Comparison of ENCODE assay signal across 8 cellular contexts in the genomic region with DNA sequence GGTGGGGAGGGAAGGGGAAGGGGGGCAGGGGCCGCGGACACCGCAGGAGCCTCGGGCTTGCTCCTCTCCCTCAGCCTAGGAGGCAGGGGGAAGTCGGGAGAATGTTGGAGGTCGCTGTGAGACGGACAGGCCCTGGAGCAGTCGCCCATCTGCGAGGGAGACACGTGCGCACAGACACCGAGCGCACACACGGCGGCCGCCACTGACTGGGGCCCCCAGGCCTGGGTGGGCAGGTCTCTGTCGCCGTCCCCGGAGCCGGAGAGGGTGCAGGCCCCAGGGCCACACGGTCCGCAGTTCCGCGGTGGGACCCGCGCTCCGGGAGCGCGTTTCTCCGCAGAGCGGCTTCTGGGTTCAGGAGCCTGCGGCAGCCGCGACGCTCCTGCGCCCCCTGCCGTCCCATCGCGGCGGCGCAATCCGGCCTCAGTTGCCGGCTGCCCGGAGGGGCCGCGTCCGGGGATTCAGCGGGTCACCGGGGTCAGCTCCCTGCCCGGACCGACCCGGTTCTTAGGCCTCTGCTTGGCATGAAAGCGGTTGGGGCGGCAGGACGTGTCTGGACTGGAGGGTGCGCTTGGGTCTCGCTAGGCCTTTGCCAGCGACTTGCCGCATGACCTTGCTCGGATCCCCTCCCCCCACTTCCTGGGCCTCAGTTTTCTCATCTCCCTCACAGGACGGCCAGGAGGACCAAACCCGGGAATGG. TPM values are rescaled to one million over a fixed set of nuclear protein-coding genes. Genes with fewer than 3 reads are reported as not detected.
DNase-seq lines count a peak whose midpoint lies in the region; ATAC-seq and TF ChIP-seq lines count a peak whose summit lies in the region.

No MANE protein-coding gene starts in this region.

- no peaks in the 10 kb centered on the region for H3K9me3 Mint-ChIP-seq in activated naive CD8-positive, alpha-beta T cell treated with anti-CD3 and anti-CD28 coated beads, Interleukin-2, amount 10 ng/mL, durations not matched to agents 7 days and 5 days

- no peak overlapping the region; the same call in 1 of the 2 replicates for H3K9ac ChIP-seq in SU-DHL-6 (ENCODE audit: low read length)

- no peaks in the 10 kb centered on the region for H3K36me3 Mint-ChIP-seq in activated naive CD8-positive, alpha-beta T cell treated with anti-CD3 and anti-CD28 coated beads, Interleukin-2, amount 10 ng/mL, durations not matched to agents 7 days and 5 days

- no peaks in the 10 kb centered on the region for H4K20me1 ChIP-seq in SU-DHL-6 (ENCODE audit: low read depth, low read length)

- WGBS in heart right ventricle, 2 donors, result 1 to 2% methylated on average over 55 to 62 of the region's 62 CpGs
- 1 to 3% (median 2%) methylated on average over 36 to 62 of the region's 62 CpGs for WGBS in psoas muscle, 3 donors

- DNase-seq in Daoy (ENCODE audit: low read depth) (peak; percentile 68), HuH-7 (ENCODE audit: low spot score) (peak; percentile 87), heart right ventricle (peak; percentile 38 to 73), psoas muscle (peak; percentile 68 to 80)
- DNase-seq in activated naive CD8-positive, alpha-beta T cell treated with anti-CD3 and anti-CD28 coated beads, Interleukin-2, amount 10 ng/mL, durations not matched to agents 7 days and 5 days, result peak; percentile 88

- no peak overlapping the region for H3K27ac ChIP-seq in SU-DHL-6 (ENCODE audit: low read depth, low read length)
- H3K27ac ChIP-seq in heart right ventricle, result peak overlapping the region in 9 of 10 donors; percentile 2 to 84 (median 59)
- H3K27ac ChIP-seq in psoas muscle, result peak overlapping the region; percentile 46

- H3K4me1 Mint-ChIP-seq in activated naive CD8-positive, alpha-beta T cell treated with anti-CD3 and anti-CD28 coated beads, Interleukin-2, amount 10 ng/mL, durations not matched to agents 7 days and 5 days, result peaks cover 2% of the 10 kb centered on the region

- peak overlapping the region; percentile 39 for H3K4me3 Mint-ChIP-seq in activated naive CD8-positive, alpha-beta T cell treated with anti-CD3 and anti-CD28 coated beads, Interleukin-2, amount 10 ng/mL, durations not matched to agents 7 days and 5 days

- H3K9me3 ChIP-seq in SU-DHL-6 (ENCODE audit: insufficient read depth, low read length) (no peaks in the 10 kb centered on the region), heart right ventricle (no peaks in the 10 kb centered on the region), psoas muscle (no peaks in the 10 kb centered on the region)

- H3K9me2 ChIP-seq in SU-DHL-6 (replicated peaks; ENCODE audit: insufficient read depth, low read length), result no peaks in the 10 kb centered on the region

- H3K27me3 ChIP-seq in SU-DHL-6 (ENCODE audit: low read length) (no peaks in the 10 kb centered on the region), heart right ventricle (peaks cover 0 to 45% (median 0%) of the 10 kb centered on the region in 7 donors), psoas muscle (ENCODE audit: insufficient read depth in 3 of 3, low read length in 2 of 3) (peaks cover 0 to 17% (median 0%) of the 10 kb centered on the region in 3 donors)

- intact Hi-C loops in heart right ventricle (cut with DNase I) (loop anchor here (1.0 to 10.0 kb wide), 11 partner anchors 44 to 172 kb away; no protein-coding TSS in a partner anchor), psoas muscle (cut with DNase I) (loop anchor here (1.0 to 10.0 kb wide), 5 partner anchors 44 to 168 kb away; no protein-coding TSS in a partner anchor)

- peak; percentile 79 for ATAC-seq in activated naive CD8-positive, alpha-beta T cell treated with anti-CD3 and anti-CD28 coated beads, Interleukin-2, amount 10 ng/mL, durations not matched to agents 7 days and 5 days (ENCODE audit: low read depth)
- ATAC-seq in heart right ventricle, result peak; percentile 70 to 82 (median 79)
- peak; percentile 79 to 91 (median 87) for ATAC-seq in psoas muscle
- ATAC-seq in HG03521 (IDR thresholded peaks at IDR 0.05; ENCODE audit: unreplicated experiment), result no peak
- ATAC-seq in HG02973 (IDR thresholded peaks at IDR 0.05; ENCODE audit: unreplicated experiment), result no peak

- H3K27ac Mint-ChIP-seq in activated naive CD8-positive, alpha-beta T cell treated with anti-CD3 and anti-CD28 coated beads, Interleukin-2, amount 10 ng/mL, durations not matched to agents 7 days and 5 days, result no peak overlapping the region

- H3K79me2 ChIP-seq in SU-DHL-6 (ENCODE audit: insufficient read depth, low read length), result no peaks in the 10 kb centered on the region

- peak overlapping the region; percentile 16 for H3K4me3 ChIP-seq in SU-DHL-6 (ENCODE audit: insufficient read depth, low read length, poor library complexity, severe bottlenecking)
- H3K4me3 ChIP-seq in heart right ventricle, result peak overlapping the region; percentile 58 to 75 (median 72)
- H3K4me3 ChIP-seq in psoas muscle, result peak overlapping the region; percentile 72

- peak overlapping the region; percentile 53 for H3K4me2 ChIP-seq in SU-DHL-6 (ENCODE audit: low read depth, low read length, poor library complexity, severe bottlenecking)

- peaks cover 9% of the 10 kb centered on the region for H3K27me3 Mint-ChIP-seq in activated naive CD8-positive, alpha-beta T cell treated with anti-CD3 and anti-CD28 coated beads, Interleukin-2, amount 10 ng/mL, durations not matched to agents 7 days and 5 days

- no peaks in the 10 kb centered on the region for H3K36me3 ChIP-seq in SU-DHL-6 (ENCODE audit: low read length)
- no peaks in the 10 kb centered on the region for H3K36me3 ChIP-seq in heart right ventricle
- no peaks in the 10 kb centered on the region for H3K36me3 ChIP-seq in psoas muscle (ENCODE audit: insufficient read depth in 1 of 2, low read depth in 1 of 2)

- POLR2A ChIA-PET in activated naive CD8-positive, alpha-beta T cell treated with anti-CD3 and anti-CD28 coated beads, Interleukin-2, amount 10 ng/mL, durations not matched to agents 7 days and 5 days (lab: Charles Lee), result no interaction called here

- no peaks in the 10 kb centered on the region for H3F3A ChIP-seq in SU-DHL-6 (ENCODE audit: insufficient read depth)

- TF ChIP-seq CTCF in SU-DHL-6 (IDR thresholded peaks at IDR 0.05; ENCODE audit: insufficient read depth, low read length, poor library complexity, severe bottlenecking), result peak; percentile 84
- peak; percentile 95 to 100 (median 99) for TF ChIP-seq CTCF in heart right ventricle (IDR thresholded peaks at IDR 0.05)
- peak; percentile 98 for TF ChIP-seq CTCF in psoas muscle (IDR thresholded peaks at IDR 0.05)

- peak overlapping the region; percentile 12 for H2AFZ ChIP-seq in SU-DHL-6 (ENCODE audit: low read depth, low read length, severe bottlenecking)

- H3K4me1 ChIP-seq in heart right ventricle (peaks cover 6 to 48% (median 25%) of the 10 kb centered on the region in 9 donors), psoas muscle (peaks cover 7% of the 10 kb centered on the region)

RNA-seq across cellular contexts. Expression of gene PDE2A, which starts 31.3 kb away (rescaled TPM):
- 0.09 and 0.23 TPM in 2 replicates for total RNA-seq in Daoy (2014; rRNA removed; shearing (Covaris generic))
- total RNA-seq in activated naive CD8-positive, alpha-beta T cell treated with anti-CD3 and anti-CD28 coated beads, Interleukin-2, amount 10 ng/mL, durations not matched to agents 7 days and 5 days, result under 1 TPM in 1 of 2 experiments, not detected in 1; 0.83 TPM
- total RNA-seq in heart right ventricle (10 to 100 TPM; 10.4 to 44.4 (median 30.2) TPM), psoas muscle (10 to 100 TPM in 2 of 4 donors, 1 to 10 TPM in 2; 6.0 to 20.1 (median 10.1) TPM)
- polyA plus RNA-seq in heart right ventricle (10 to 100 TPM; 28.4 to 47.6 TPM), psoas muscle (10 to 100 TPM in 1 of 3 donors, 1 to 10 TPM in 2; 6.9 to 16.6 (median 7.6) TPM)

Comparison
In these comparisons a context has a peak if more than half of its experiments do, and no peak if none do; other contexts are left out.
1. H3K4me3 ChIP-seq: peak in every context shown above with its lines; median percentile 72 in heart right ventricle; 72 in psoas muscle; 16 in SU-DHL-6.
2. ATAC-seq: peak in activated naive CD8-positive, alpha-beta T cell treated with anti-CD3 and anti-CD28 coated beads, Interleukin-2, amount 10 ng/mL, durations not matched to agents 7 days and 5 days (single experiment), heart right ventricle (8 of 8) and psoas muscle (4 of 4); none in HG03521 (single experiment) and HG02973 (single experiment).
3. Peak in every context shown above with its lines, with median percentiles within 50 percentile points of each other: DNase-seq and CTCF ChIP-seq.